21 cellular contexts compared by ENCODE assay signal in the genomic region with DNA sequence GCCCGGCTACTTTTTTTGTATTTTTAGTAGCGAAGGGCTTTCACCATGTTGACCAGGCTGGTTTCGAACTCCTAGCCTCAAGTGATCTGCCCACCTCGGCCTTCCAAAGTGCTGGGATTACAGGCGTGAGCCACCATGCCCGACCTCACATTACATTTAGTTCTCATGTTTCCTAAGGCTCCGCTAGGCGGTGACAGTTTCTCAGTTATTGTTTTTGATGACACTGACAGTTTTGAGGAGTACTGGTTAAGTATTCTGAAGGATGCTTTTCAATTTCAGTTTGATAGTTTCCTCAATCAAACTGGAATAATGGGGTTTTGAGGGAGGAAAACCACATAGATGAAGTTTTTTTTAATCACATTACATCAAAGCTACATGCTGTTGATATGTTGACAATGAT.
"Had no signal": no experiment of that assay in that cellular context is flagged by ENCODE, and none has a peak within 500 bp of the region (broad histone marks: within the 10 kb centered on the region; RNA-seq: fewer than 3 reads in every experiment).

No MANE protein-coding gene starts in this region.

- H3K4me3 Mint-ChIP-seq: activated CD8-positive, alpha-beta T cell treated with anti-CD3 and anti-CD28 coated beads for 36 hours; activated naive CD8-positive, alpha-beta T cell treated with anti-CD3 and anti-CD28 coated beads, Interleukin-2, amount 50 U/mL, for 24 hours; activated T-helper 1 cell treated with anti-CD3 and anti-CD28 coated beads, Interleukin-12 subunit alpha, Interleukin-12 subunit beta, Interleukin-2, Interleukin-4 antibody, amounts not matched to agents 30 ng/mL and 10 ng/mL and 1 ng/mL, durations not matched to agents 14 hours and 24 hours and 36 hours; naive B cell; neural crest cell; type B pancreatic cell had no signal

- H3K4me1 Mint-ChIP-seq: activated naive CD8-positive, alpha-beta T cell treated with anti-CD3 and anti-CD28 coated beads, Interleukin-2, amount 50 U/mL, for 24 hours; naive B cell; neural crest cell had no signal

- H3K9me3 ChIP-seq: body of pancreas, lower lobe of right lung, prostate gland, thoracic aorta, vagina had no signal

- H3K36me3 ChIP-seq: cardiac muscle cell, lower lobe of right lung, prostate gland, thoracic aorta, vagina had no signal

- H3K36me3 Mint-ChIP-seq: naive B cell, type B pancreatic cell had no signal

- H3K9me3 Mint-ChIP-seq: neural crest cell, type B pancreatic cell had no signal

- H3K27ac ChIP-seq: body of pancreas, cardiac muscle cell, lower lobe of right lung, prostate gland, thoracic aorta, vagina had no signal

- H3K27me3 ChIP-seq: body of pancreas, cardiac muscle cell, vagina had no signal

- ATAC-seq: activated CD8-positive, alpha-beta T cell treated with anti-CD3 and anti-CD28 coated beads for 36 hours; activated naive CD8-positive, alpha-beta T cell treated with anti-CD3 and anti-CD28 coated beads, Interleukin-2, amount 50 U/mL, for 24 hours; body of pancreas; lower lobe of right lung had no signal

- DNase-seq: activated CD4-positive, alpha-beta T cell treated with anti-CD3 and anti-CD28 coated beads for 48 hours; activated CD8-positive, alpha-beta T cell treated with anti-CD3 and anti-CD28 coated beads for 36 hours; activated gamma-delta T cell; activated naive CD4-positive, alpha-beta T cell treated with anti-CD3 and anti-CD28 coated beads, Interleukin-2, amount 50 U/mL, for 16 hours; activated naive CD8-positive, alpha-beta T cell treated with anti-CD3 and anti-CD28 coated beads, Interleukin-2, amount 50 U/mL, for 24 hours; anterior cingulate cortex; body of pancreas; foreskin fibroblast; kidney; lower lobe of right lung; naive B cell; stimulated activated CD4-positive, alpha-beta T cell treated with anti-CD3 and anti-CD28 coated beads, Interleukin-4, amount 100 ng/mL, for 24 hours; stimulated activated naive CD4-positive, alpha-beta T cell treated with Interleukin-2 at 50 U/mL for 16 hours had no signal

- H3K27me3 Mint-ChIP-seq: activated CD8-positive, alpha-beta T cell treated with anti-CD3 and anti-CD28 coated beads for 36 hours; activated naive CD8-positive, alpha-beta T cell treated with anti-CD3 and anti-CD28 coated beads, Interleukin-2, amount 50 U/mL, for 24 hours; naive B cell; type B pancreatic cell had no signal

- FAIRE-seq: endometrium, kidney had no signal

- H3K4me1 ChIP-seq: body of pancreas, lower lobe of right lung, prostate gland, vagina had no signal

- H3K27ac Mint-ChIP-seq: activated CD8-positive, alpha-beta T cell treated with anti-CD3 and anti-CD28 coated beads for 36 hours; activated naive CD8-positive, alpha-beta T cell treated with anti-CD3 and anti-CD28 coated beads, Interleukin-2, amount 50 U/mL, for 24 hours; activated T-helper 1 cell treated with anti-CD3 and anti-CD28 coated beads, Interleukin-12 subunit alpha, Interleukin-12 subunit beta, Interleukin-2, Interleukin-4 antibody, amounts not matched to agents 30 ng/mL and 10 ng/mL and 1 ng/mL, durations not matched to agents 14 hours and 24 hours and 36 hours; naive B cell; type B pancreatic cell had no signal

- H3K4me3 ChIP-seq: body of pancreas, cardiac muscle cell, lower lobe of right lung, prostate gland, thoracic aorta, vagina had no signal
